ENCODE assay signal across 1 cellular context in the genomic region with DNA sequence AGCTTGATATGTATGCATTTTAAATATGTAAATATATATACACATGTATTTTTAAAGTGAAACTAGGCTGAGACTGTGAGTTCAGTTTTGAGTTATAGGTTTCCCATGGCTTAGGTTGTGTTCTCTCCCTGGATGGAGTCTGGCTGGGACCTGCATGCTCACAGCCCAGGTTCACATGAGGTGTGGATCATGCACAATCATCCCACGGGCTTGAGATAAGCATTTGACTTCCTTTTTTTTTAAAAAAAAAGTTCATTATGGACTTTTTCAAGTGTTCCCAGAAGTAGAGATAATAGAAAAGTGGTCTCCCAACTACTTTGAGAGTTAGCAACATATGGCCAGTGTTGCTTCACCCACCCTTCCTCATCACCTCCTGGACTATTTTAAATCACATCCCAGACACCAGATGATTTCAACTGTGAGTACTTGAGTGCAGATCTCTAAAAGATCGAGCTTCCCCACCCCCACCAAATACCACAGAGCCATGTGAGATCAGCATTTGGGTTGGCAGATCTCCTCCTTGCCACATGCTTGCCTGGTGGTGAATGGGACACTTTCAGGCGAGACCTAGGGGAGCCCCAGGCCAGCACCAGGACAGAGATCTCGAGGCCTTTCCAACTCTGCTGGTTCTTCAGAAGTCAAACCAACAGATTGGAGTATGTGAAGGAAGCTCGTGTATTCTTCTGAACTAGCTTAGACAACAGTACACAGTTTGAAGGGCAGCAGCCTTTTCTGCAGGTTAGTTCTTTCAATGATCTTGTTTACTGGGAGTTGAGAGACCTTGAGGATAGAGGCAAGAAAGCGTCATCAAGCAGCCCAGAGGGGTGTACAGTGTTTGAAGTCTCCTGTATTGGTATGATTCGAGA.
TF ChIP-seq lines count a peak whose summit lies in the region.

No MANE protein-coding gene starts in this region.

TF ChIP-seq in K562, 482 proteins besides CTCF, POLR2A, EP300 and RAD21 (continued from another document and continues in another):
- TF ChIP-seq CCNT2 (IDR thresholded peaks at IDR 0.05; ENCODE audit: borderline replicate concordance, extremely low read depth, insufficient read length, low read depth, low read length) (peak; percentile 33), XRCC4 (IDR thresholded peaks at IDR 0.05; ENCODE audit: extremely low read depth, insufficient read depth, insufficient read length) (no peak), ZNF830 (CRISPR knock-in tag; IDR thresholded peaks at IDR 0.05) (no peak), FOXA1 (IDR thresholded peaks at IDR 0.05; ENCODE audit: borderline replicate concordance) (no peak), PHF20 (IDR thresholded peaks at IDR 0.05; ENCODE audit: partially characterized antibody) (no peak), FUS (optimal IDR thresholded peaks at IDR 0.05; ENCODE audit: low read depth, low read length) (no peak), HDGF (IDR thresholded peaks at IDR 0.05) (no peak), MYBL2 (IDR thresholded peaks at IDR 0.05; ENCODE audit: low read depth) (no peak), MYBL2 (CRISPR knock-in tag; IDR thresholded peaks at IDR 0.05; ENCODE audit: borderline replicate concordance) (no peak), GATAD2A (IDR thresholded peaks at IDR 0.05) (no peak), TCF3 (CRISPR knock-in tag; IDR thresholded peaks at IDR 0.05) (peak; percentile 74), ZNF274 (IDR thresholded peaks at IDR 0.05; ENCODE audit: borderline replicate concordance, low read depth, low read length) (no peak), ZNF24 (IDR thresholded peaks at IDR 0.05) (no peak), ZNF263 (CRISPR knock-in tag; IDR thresholded peaks at IDR 0.05; ENCODE audit: borderline replicate concordance) (no peak), ZFP1 (CRISPR knock-in tag; IDR thresholded peaks at IDR 0.05) (no peak), ZNF764 (CRISPR knock-in tag; IDR thresholded peaks at IDR 0.05; ENCODE audit: low read depth) (0 out of 2 replicates have a peak, but pooled peaks have one; percentile 61), SREBF2 (CRISPR knock-in tag; IDR thresholded peaks at IDR 0.05) (no peak), ETV5 (CRISPR knock-in tag; IDR thresholded peaks at IDR 0.05; ENCODE audit: low read depth) (peak; percentile 51), MBD2 (IDR thresholded peaks at IDR 0.05; ENCODE audit: borderline replicate concordance, low read depth) (no peak), TCFL5 (CRISPR knock-in tag; conservative IDR thresholded peaks at IDR 0.05) (peak; percentile 62; the same call in 1 of the 2 replicates), FOSL1 (tag; conservative IDR thresholded peaks at IDR 0.05) (peak; percentile 81), HNRNPUL1 (IDR thresholded peaks at IDR 0.05; ENCODE audit: low read length) (peak; percentile 77; the same call in 1 of the 2 replicates), ZNF140 (CRISPR knock-in tag; IDR thresholded peaks at IDR 0.05) (no peak), RUNX1 (IDR thresholded peaks at IDR 0.05; ENCODE audit: low read depth) (no peak), L3MBTL2 (IDR thresholded peaks at IDR 0.05) (no peak), TEAD4 (IDR thresholded peaks at IDR 0.05; ENCODE audit: low read length) (peak; percentile 73), TEAD4 (CRISPR knock-in tag; IDR thresholded peaks at IDR 0.05; ENCODE audit: borderline replicate concordance) (no peak)
- TF ChIP-seq, protein P1, sequence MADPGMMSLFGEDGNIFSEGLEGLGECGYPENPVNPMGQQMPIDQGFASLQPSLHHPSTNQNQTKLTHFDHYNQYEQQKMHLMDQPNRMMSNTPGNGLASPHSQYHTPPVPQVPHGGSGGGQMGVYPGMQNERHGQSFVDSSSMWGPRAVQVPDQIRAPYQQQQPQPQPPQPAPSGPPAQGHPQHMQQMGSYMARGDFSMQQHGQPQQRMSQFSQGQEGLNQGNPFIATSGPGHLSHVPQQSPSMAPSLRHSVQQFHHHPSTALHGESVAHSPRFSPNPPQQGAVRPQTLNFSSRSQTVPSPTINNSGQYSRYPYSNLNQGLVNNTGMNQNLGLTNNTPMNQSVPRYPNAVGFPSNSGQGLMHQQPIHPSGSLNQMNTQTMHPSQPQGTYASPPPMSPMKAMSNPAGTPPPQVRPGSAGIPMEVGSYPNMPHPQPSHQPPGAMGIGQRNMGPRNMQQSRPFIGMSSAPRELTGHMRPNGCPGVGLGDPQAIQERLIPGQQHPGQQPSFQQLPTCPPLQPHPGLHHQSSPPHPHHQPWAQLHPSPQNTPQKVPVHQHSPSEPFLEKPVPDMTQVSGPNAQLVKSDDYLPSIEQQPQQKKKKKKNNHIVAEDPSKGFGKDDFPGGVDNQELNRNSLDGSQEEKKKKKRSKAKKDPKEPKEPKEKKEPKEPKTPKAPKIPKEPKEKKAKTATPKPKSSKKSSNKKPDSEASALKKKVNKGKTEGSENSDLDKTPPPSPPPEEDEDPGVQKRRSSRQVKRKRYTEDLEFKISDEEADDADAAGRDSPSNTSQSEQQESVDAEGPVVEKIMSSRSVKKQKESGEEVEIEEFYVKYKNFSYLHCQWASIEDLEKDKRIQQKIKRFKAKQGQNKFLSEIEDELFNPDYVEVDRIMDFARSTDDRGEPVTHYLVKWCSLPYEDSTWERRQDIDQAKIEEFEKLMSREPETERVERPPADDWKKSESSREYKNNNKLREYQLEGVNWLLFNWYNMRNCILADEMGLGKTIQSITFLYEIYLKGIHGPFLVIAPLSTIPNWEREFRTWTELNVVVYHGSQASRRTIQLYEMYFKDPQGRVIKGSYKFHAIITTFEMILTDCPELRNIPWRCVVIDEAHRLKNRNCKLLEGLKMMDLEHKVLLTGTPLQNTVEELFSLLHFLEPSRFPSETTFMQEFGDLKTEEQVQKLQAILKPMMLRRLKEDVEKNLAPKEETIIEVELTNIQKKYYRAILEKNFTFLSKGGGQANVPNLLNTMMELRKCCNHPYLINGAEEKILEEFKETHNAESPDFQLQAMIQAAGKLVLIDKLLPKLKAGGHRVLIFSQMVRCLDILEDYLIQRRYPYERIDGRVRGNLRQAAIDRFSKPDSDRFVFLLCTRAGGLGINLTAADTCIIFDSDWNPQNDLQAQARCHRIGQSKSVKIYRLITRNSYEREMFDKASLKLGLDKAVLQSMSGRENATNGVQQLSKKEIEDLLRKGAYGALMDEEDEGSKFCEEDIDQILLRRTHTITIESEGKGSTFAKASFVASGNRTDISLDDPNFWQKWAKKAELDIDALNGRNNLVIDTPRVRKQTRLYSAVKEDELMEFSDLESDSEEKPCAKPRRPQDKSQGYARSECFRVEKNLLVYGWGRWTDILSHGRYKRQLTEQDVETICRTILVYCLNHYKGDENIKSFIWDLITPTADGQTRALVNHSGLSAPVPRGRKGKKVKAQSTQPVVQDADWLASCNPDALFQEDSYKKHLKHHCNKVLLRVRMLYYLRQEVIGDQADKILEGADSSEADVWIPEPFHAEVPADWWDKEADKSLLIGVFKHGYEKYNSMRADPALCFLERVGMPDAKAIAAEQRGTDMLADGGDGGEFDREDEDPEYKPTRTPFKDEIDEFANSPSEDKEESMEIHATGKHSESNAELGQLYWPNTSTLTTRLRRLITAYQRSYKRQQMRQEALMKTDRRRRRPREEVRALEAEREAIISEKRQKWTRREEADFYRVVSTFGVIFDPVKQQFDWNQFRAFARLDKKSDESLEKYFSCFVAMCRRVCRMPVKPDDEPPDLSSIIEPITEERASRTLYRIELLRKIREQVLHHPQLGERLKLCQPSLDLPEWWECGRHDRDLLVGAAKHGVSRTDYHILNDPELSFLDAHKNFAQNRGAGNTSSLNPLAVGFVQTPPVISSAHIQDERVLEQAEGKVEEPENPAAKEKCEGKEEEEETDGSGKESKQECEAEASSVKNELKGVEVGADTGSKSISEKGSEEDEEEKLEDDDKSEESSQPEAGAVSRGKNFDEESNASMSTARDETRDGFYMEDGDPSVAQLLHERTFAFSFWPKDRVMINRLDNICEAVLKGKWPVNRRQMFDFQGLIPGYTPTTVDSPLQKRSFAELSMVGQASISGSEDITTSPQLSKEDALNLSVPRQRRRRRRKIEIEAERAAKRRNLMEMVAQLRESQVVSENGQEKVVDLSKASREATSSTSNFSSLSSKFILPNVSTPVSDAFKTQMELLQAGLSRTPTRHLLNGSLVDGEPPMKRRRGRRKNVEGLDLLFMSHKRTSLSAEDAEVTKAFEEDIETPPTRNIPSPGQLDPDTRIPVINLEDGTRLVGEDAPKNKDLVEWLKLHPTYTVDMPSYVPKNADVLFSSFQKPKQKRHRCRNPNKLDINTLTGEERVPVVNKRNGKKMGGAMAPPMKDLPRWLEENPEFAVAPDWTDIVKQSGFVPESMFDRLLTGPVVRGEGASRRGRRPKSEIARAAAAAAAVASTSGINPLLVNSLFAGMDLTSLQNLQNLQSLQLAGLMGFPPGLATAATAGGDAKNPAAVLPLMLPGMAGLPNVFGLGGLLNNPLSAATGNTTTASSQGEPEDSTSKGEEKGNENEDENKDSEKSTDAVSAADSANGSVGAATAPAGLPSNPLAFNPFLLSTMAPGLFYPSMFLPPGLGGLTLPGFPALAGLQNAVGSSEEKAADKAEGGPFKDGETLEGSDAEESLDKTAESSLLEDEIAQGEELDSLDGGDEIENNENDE (IDR thresholded peaks at IDR 0.05; ENCODE audit: low read depth, low read length): peak; percentile 14
- TF ChIP-seq, protein P2, sequence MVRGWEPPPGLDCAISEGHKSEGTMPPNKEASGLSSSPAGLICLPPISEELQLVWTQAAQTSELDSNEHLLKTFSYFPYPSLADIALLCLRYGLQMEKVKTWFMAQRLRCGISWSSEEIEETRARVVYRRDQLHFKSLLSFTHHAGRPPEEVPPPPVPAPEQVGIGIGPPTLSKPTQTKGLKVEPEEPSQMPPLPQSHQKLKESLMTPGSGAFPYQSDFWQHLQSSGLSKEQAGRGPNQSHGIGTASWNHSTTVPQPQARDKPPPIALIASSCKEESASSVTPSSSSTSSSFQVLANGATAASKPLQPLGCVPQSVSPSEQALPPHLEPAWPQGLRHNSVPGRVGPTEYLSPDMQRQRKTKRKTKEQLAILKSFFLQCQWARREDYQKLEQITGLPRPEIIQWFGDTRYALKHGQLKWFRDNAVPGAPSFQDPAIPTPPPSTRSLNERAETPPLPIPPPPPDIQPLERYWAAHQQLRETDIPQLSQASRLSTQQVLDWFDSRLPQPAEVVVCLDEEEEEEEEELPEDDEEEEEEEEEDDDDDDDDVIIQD (CRISPR knock-in tag; IDR thresholded peaks at IDR 0.05): 0 out of 2 replicates have a peak, but pooled peaks have one; percentile 18
- TF ChIP-seq, protein P3, sequence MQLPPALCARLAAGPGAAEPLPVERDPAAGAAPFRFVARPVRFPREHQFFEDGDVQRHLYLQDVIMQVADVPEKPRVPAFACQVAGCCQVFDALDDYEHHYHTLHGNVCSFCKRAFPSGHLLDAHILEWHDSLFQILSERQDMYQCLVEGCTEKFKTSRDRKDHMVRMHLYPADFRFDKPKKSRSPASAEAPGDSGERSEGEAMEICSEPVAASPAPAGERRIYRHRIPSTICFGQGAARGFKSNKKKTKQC (CRISPR knock-in tag; IDR thresholded peaks at IDR 0.05): no peak
- TF ChIP-seq, protein P4, sequence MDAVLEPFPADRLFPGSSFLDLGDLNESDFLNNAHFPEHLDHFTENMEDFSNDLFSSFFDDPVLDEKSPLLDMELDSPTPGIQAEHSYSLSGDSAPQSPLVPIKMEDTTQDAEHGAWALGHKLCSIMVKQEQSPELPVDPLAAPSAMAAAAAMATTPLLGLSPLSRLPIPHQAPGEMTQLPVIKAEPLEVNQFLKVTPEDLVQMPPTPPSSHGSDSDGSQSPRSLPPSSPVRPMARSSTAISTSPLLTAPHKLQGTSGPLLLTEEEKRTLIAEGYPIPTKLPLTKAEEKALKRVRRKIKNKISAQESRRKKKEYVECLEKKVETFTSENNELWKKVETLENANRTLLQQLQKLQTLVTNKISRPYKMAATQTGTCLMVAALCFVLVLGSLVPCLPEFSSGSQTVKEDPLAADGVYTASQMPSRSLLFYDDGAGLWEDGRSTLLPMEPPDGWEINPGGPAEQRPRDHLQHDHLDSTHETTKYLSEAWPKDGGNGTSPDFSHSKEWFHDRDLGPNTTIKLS (IDR thresholded peaks at IDR 0.05; ENCODE audit: borderline replicate concordance, low read depth): no peak
- TF ChIP-seq, protein P5, sequence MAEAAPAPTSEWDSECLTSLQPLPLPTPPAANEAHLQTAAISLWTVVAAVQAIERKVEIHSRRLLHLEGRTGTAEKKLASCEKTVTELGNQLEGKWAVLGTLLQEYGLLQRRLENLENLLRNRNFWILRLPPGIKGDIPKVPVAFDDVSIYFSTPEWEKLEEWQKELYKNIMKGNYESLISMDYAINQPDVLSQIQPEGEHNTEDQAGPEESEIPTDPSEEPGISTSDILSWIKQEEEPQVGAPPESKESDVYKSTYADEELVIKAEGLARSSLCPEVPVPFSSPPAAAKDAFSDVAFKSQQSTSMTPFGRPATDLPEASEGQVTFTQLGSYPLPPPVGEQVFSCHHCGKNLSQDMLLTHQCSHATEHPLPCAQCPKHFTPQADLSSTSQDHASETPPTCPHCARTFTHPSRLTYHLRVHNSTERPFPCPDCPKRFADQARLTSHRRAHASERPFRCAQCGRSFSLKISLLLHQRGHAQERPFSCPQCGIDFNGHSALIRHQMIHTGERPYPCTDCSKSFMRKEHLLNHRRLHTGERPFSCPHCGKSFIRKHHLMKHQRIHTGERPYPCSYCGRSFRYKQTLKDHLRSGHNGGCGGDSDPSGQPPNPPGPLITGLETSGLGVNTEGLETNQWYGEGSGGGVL (CRISPR knock-in tag; IDR thresholded peaks at IDR 0.05): no peak
- TF ChIP-seq, protein P6, sequence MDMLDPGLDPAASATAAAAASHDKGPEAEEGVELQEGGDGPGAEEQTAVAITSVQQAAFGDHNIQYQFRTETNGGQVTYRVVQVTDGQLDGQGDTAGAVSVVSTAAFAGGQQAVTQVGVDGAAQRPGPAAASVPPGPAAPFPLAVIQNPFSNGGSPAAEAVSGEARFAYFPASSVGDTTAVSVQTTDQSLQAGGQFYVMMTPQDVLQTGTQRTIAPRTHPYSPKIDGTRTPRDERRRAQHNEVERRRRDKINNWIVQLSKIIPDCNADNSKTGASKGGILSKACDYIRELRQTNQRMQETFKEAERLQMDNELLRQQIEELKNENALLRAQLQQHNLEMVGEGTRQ (CRISPR knock-in tag; IDR thresholded peaks at IDR 0.05): no peak
- TF ChIP-seq, protein P7, sequence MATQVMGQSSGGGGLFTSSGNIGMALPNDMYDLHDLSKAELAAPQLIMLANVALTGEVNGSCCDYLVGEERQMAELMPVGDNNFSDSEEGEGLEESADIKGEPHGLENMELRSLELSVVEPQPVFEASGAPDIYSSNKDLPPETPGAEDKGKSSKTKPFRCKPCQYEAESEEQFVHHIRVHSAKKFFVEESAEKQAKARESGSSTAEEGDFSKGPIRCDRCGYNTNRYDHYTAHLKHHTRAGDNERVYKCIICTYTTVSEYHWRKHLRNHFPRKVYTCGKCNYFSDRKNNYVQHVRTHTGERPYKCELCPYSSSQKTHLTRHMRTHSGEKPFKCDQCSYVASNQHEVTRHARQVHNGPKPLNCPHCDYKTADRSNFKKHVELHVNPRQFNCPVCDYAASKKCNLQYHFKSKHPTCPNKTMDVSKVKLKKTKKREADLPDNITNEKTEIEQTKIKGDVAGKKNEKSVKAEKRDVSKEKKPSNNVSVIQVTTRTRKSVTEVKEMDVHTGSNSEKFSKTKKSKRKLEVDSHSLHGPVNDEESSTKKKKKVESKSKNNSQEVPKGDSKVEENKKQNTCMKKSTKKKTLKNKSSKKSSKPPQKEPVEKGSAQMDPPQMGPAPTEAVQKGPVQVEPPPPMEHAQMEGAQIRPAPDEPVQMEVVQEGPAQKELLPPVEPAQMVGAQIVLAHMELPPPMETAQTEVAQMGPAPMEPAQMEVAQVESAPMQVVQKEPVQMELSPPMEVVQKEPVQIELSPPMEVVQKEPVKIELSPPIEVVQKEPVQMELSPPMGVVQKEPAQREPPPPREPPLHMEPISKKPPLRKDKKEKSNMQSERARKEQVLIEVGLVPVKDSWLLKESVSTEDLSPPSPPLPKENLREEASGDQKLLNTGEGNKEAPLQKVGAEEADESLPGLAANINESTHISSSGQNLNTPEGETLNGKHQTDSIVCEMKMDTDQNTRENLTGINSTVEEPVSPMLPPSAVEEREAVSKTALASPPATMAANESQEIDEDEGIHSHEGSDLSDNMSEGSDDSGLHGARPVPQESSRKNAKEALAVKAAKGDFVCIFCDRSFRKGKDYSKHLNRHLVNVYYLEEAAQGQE (CRISPR knock-in tag; IDR thresholded peaks at IDR 0.05; ENCODE audit: low read depth): peak; percentile 77; the same call in 1 of the 2 replicates
